Comparison of ENCODE assay signal across 1 cellular context in genomic region chr2:73176881-73177644, GRCh38.
TF ChIP-seq lines count a peak whose summit lies in the region.

No MANE protein-coding gene starts in this region.

TF ChIP-seq in K562, 482 proteins besides CTCF, POLR2A, EP300 and RAD21 (continued from another document and continues in another):
- TF ChIP-seq CBX2 (IDR thresholded peaks at IDR 0.05; ENCODE audit: insufficient read depth, low read length, poor library complexity, severe bottlenecking): no peak
- TF ChIP-seq MYNN (IDR thresholded peaks at IDR 0.05): no peak
- TF ChIP-seq MYNN (CRISPR knock-in tag; IDR thresholded peaks at IDR 0.05): no peak
- no peak for TF ChIP-seq ZNF584 (CRISPR knock-in tag; IDR thresholded peaks at IDR 0.05; ENCODE audit: low read depth)
- 0 out of 2 replicates have a peak, but pooled peaks have one; percentile 33 for TF ChIP-seq SMAD4 (CRISPR knock-in tag; conservative IDR thresholded peaks at IDR 0.05)
- TF ChIP-seq PRDM10 (IDR thresholded peaks at IDR 0.05; ENCODE audit: partially characterized antibody): no peak
- peak; percentile 60; the same call in 1 of the 2 replicates for TF ChIP-seq ETV5 (CRISPR knock-in tag; IDR thresholded peaks at IDR 0.05; ENCODE audit: low read depth)
- peak in 1 of 2 experiments; percentile 37; a peak in 1 of 4 replicates for TF ChIP-seq SRF (CRISPR knock-in tag; IDR thresholded peaks at IDR 0.05)
- TF ChIP-seq SMARCA4 (IDR thresholded peaks at IDR 0.05): no peak
- no peak for TF ChIP-seq ZBTB12 (CRISPR knock-in tag; IDR thresholded peaks at IDR 0.05)
- TF ChIP-seq IRF1 (CRISPR knock-in tag; IDR thresholded peaks at IDR 0.05; ENCODE audit: borderline replicate concordance): no peak; the same call in 1 of the 2 replicates
- TF ChIP-seq HCFC1 (IDR thresholded peaks at IDR 0.05; ENCODE audit: low read depth, low read length): peak; percentile 20; the same call in 1 of the 2 replicates
- TF ChIP-seq GMEB1 (CRISPR knock-in tag; IDR thresholded peaks at IDR 0.05): no peak
- no peak for TF ChIP-seq ARHGAP35 (IDR thresholded peaks at IDR 0.05; ENCODE audit: partially characterized antibody)
- no peak for TF ChIP-seq EWSR1 (IDR thresholded peaks at IDR 0.05; ENCODE audit: borderline replicate concordance, low read depth, partially characterized antibody)
- 0 out of 2 replicates have a peak, but pooled peaks have one; percentile 32 for TF ChIP-seq E2F1 (CRISPR knock-in tag; IDR thresholded peaks at IDR 0.05)
- no peak for TF ChIP-seq NFXL1 (CRISPR knock-in tag; IDR thresholded peaks at IDR 0.05)
- peak; percentile 93 for TF ChIP-seq LCOR (CRISPR knock-in tag; IDR thresholded peaks at IDR 0.05)
- TF ChIP-seq POLR2G (IDR thresholded peaks at IDR 0.05; ENCODE audit: low read depth, low read length): peak; percentile 62
- no peak for TF ChIP-seq ELK3 (CRISPR knock-in tag; IDR thresholded peaks at IDR 0.05)
- TF ChIP-seq STAT6 (CRISPR knock-in tag; IDR thresholded peaks at IDR 0.05): no peak
- no peak for TF ChIP-seq PHTF2 (CRISPR knock-in tag; IDR thresholded peaks at IDR 0.05)
- no peak for TF ChIP-seq PCBP1 (IDR thresholded peaks at IDR 0.05; ENCODE audit: low read depth, low read length, poor library complexity, severe bottlenecking)
- TF ChIP-seq HIVEP1 (CRISPR knock-in tag; IDR thresholded peaks at IDR 0.05): no peak
- no peak for TF ChIP-seq ETS2 (tag; IDR thresholded peaks at IDR 0.05; ENCODE audit: borderline replicate concordance, poor library complexity, severe bottlenecking)
- TF ChIP-seq RBM39 (optimal IDR thresholded peaks at IDR 0.05; ENCODE audit: low read depth, low read length): no peak
- peak; percentile 92 for TF ChIP-seq SMC3 (conservative IDR thresholded peaks at IDR 0.05; ENCODE audit: insufficient read depth, low read depth, low read length)
- TF ChIP-seq ZNF431 (CRISPR knock-in tag; IDR thresholded peaks at IDR 0.05): no peak
- no peak for TF ChIP-seq NR0B1 (IDR thresholded peaks at IDR 0.05; ENCODE audit: partially characterized antibody)
- TF ChIP-seq ZNF740 (CRISPR knock-in tag; IDR thresholded peaks at IDR 0.05): 0 out of 2 replicates have a peak, but pooled peaks have one; percentile 56
- no peak for TF ChIP-seq ZNF740 (tag; IDR thresholded peaks at IDR 0.05)
- no peak for TF ChIP-seq ZHX1 (conservative IDR thresholded peaks at IDR 0.05; ENCODE audit: low read length)
- no peak for TF ChIP-seq EZH2 (IDR thresholded peaks at IDR 0.05; ENCODE audit: borderline replicate concordance, low read depth, low read length)
- TF ChIP-seq NFIX (CRISPR knock-in tag; IDR thresholded peaks at IDR 0.05; ENCODE audit: low read depth): no peak
- TF ChIP-seq ID3 (CRISPR knock-in tag; IDR thresholded peaks at IDR 0.05): no peak
- TF ChIP-seq ID3 (tag; IDR thresholded peaks at IDR 0.05): no peak
- TF ChIP-seq DPF2 (IDR thresholded peaks at IDR 0.05): peak; percentile 43; the same call in 1 of the 2 replicates
- no peak for TF ChIP-seq ERF (CRISPR knock-in tag; IDR thresholded peaks at IDR 0.05)
- TF ChIP-seq HDAC1 (IDR thresholded peaks at IDR 0.05): 0 out of 4 replicates have a peak, but pooled peaks of 1 of the 2 experiments have one; percentile 29
- peak; percentile 96 for TF ChIP-seq RB1 (IDR thresholded peaks at IDR 0.05; ENCODE audit: low read depth)
- no peak for TF ChIP-seq BRD9 (IDR thresholded peaks at IDR 0.05; ENCODE audit: low read depth, partially characterized antibody)
- TF ChIP-seq ZNF134 (CRISPR knock-in tag; conservative IDR thresholded peaks at IDR 0.05): no peak
- no peak for TF ChIP-seq POLR3A (IDR thresholded peaks at IDR 0.05; ENCODE audit: borderline replicate concordance, extremely low read depth, insufficient read depth, insufficient read length)
- no peak for TF ChIP-seq DDX20 (tag; IDR thresholded peaks at IDR 0.05; ENCODE audit: low read depth)
- no peak for TF ChIP-seq ZC3H4 (CRISPR knock-in tag; IDR thresholded peaks at IDR 0.05; ENCODE audit: borderline replicate concordance)
